Comparison of ENCODE assay signal across 1 cellular context in genomic region chr12:23585782-23586163, GRCh38.
TF ChIP-seq lines count a peak whose summit lies in the region.

No MANE protein-coding gene starts in this region.

TF ChIP-seq in H1, 55 proteins besides CTCF, POLR2A, EP300 and RAD21:
- TF ChIP-seq RBBP5 (IDR thresholded peaks at IDR 0.05; ENCODE audit: borderline replicate concordance, low read depth, low read length) (peak; percentile 61; the same call in 1 of the 2 replicates), TBP (IDR thresholded peaks at IDR 0.05; ENCODE audit: low read depth, low read length) (peak; percentile 53), SIN3A (conservative IDR thresholded peaks at IDR 0.05 in 1 of 2, IDR thresholded peaks at IDR 0.05 in 1 of 2; ENCODE audit: low read depth in 1 of 2, low read length in 2 of 2) (0 out of 4 replicates have a peak, but pooled peaks of 1 of the 2 experiments have one; percentile 35), SP2 (IDR thresholded peaks at IDR 0.05; ENCODE audit: low read length) (no peak), SP1 (IDR thresholded peaks at IDR 0.05; ENCODE audit: low read depth, low read length) (peak; percentile 88), SRF (IDR thresholded peaks at IDR 0.05; ENCODE audit: low read depth, low read length) (no peak), KDM4A (IDR thresholded peaks at IDR 0.05; ENCODE audit: low read depth, low read length, severe bottlenecking) (no peak), EGR1 (IDR thresholded peaks at IDR 0.05; ENCODE audit: borderline replicate concordance, low read depth, low read length) (peak; percentile 59; the same call in 1 of the 2 replicates), EZH2 (IDR thresholded peaks at IDR 0.05; ENCODE audit: low read depth, low read length, severe bottlenecking) (no peak), MAX (IDR thresholded peaks at IDR 0.05) (no peak; the same call in 1 of the 2 replicates), ASH2L (IDR thresholded peaks at IDR 0.05; ENCODE audit: low read length) (peak; percentile 55), CHD2 (IDR thresholded peaks at IDR 0.05; ENCODE audit: low read length) (0 out of 2 replicates have a peak, but pooled peaks have one; percentile 31), YY1 (IDR thresholded peaks at IDR 0.05; ENCODE audit: low read depth, low read length) (peak; percentile 92), HDAC6 (IDR thresholded peaks at IDR 0.05; ENCODE audit: low read depth, low read length) (no peak), HDAC2 (IDR thresholded peaks at IDR 0.05; ENCODE audit: borderline replicate concordance in 1 of 2, low read depth in 2 of 2, low read length in 2 of 2) (0 out of 4 replicates have a peak, but pooled peaks of 1 of the 2 experiments have one; percentile 37), TCF12 (IDR thresholded peaks at IDR 0.05; ENCODE audit: low read depth, low read length) (peak; percentile 99), POU5F1 (IDR thresholded peaks at IDR 0.05; ENCODE audit: low read depth, low read length) (peak; percentile 93)
TF ChIP-seq in H1: peak in this region for 11.
